In the genomic region with DNA sequence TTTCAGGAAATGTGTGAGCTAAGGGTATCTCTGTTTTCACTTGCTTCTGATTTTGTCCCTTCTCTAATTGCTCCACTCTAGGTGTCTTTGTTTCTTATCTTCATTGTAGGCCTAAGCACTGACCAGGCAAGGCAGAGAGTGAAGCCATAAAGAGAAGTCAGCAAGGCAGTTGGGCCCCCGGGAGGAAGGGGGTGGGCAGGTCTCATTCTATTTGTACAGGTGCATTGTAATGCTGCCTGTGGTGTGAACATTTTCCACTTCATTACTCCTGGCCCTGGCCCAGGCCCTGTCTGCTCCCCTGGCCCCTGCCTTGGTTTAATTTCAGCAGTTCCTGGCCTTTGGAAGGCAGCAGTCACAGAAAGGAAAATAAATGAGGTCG, we compare ENCODE assay signal across 1 cellular context.
TF ChIP-seq lines count a peak whose summit lies in the region.

No MANE protein-coding gene starts in this region.

TF ChIP-seq in K562, 482 proteins besides CTCF, POLR2A, EP300 and RAD21 (continued from another document):
- TF ChIP-seq, protein P1, sequence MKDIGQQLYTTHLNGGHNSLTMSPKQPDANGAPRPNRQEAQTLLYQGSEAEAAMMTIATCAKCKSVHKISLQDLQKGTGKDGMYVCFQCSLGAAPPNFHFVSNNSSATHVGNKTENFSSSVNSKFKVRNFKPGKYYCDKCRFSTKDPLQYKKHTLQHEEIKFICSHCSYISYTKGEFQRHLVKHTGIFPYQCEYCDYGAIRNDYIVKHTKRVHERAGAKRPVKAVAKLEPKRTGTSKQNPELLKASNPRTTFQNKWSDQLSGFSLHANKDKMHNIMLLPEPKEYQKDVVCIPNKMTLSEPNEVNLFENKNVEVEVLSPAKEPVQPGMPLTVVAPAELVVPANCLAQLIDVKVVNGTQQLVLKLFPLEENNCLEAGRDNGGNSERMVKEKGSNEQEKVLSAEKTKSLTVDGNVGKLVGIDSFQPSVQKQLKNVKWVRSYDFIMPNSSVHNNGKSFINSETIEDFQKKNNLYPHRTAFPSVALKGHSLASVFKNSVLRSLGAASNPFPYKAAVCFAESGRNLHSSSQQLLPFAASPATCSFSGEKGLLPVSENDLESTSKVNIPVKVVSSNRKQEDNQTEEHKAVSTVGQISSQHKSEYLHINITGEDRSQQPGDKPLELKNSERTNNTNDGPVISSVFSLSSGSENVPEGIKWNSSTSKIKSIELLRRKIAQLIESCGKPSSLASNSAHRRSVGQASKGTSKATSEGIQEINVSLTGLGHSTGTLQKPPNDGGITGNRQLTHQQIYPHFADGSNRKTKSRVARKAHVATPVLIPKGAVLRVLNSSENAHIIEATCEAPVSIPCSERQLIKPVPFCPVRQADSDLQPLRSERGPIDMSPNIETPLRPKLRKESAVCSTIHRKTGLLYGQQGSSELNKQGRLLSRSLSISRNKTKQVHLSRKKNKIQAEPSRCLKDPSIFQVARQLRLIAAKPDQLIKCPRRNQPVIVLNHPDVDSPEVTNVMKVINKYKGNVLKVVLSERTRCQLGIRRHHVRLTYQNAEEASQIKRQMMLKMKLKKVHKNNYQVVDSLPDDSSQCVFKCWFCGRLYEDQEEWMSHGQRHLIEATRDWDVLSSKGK (CRISPR knock-in tag; IDR thresholded peaks at IDR 0.05) = no peak
- no peak for TF ChIP-seq ZNF668 (CRISPR knock-in tag; IDR thresholded peaks at IDR 0.05)
- TF ChIP-seq SOX6 (IDR thresholded peaks at IDR 0.05) = peak; percentile 51
- TF ChIP-seq, protein P2, sequence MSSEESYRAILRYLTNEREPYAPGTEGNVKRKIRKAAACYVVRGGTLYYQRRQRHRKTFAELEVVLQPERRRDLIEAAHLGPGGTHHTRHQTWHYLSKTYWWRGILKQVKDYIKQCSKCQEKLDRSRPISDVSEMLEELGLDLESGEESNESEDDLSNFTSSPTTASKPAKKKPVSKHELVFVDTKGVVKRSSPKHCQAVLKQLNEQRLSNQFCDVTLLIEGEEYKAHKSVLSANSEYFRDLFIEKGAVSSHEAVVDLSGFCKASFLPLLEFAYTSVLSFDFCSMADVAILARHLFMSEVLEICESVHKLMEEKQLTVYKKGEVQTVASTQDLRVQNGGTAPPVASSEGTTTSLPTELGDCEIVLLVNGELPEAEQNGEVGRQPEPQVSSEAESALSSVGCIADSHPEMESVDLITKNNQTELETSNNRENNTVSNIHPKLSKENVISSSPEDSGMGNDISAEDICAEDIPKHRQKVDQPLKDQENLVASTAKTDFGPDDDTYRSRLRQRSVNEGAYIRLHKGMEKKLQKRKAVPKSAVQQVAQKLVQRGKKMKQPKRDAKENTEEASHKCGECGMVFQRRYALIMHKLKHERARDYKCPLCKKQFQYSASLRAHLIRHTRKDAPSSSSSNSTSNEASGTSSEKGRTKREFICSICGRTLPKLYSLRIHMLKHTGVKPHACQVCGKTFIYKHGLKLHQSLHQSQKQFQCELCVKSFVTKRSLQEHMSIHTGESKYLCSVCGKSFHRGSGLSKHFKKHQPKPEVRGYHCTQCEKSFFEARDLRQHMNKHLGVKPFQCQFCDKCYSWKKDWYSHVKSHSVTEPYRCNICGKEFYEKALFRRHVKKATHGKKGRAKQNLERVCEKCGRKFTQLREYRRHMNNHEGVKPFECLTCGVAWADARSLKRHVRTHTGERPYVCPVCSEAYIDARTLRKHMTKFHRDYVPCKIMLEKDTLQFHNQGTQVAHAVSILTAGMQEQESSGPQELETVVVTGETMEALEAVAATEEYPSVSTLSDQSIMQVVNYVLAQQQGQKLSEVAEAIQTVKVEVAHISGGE (CRISPR knock-in tag; IDR thresholded peaks at IDR 0.05) = no peak
- no peak for TF ChIP-seq SAFB2 (IDR thresholded peaks at IDR 0.05; ENCODE audit: borderline replicate concordance, low read depth, low read length, severe bottlenecking)
- TF ChIP-seq ZFX (CRISPR knock-in tag; IDR thresholded peaks at IDR 0.05) = peak; percentile 44
- TF ChIP-seq CC2D1A (IDR thresholded peaks at IDR 0.05) = no peak
- TF ChIP-seq SIN3A (IDR thresholded peaks at IDR 0.05; ENCODE audit: borderline replicate concordance in 2 of 2, control insufficient read depth in 1 of 2, low read depth in 2 of 2, low read length in 2 of 2) = no peak
- TF ChIP-seq ZNF274 (IDR thresholded peaks at IDR 0.05; ENCODE audit: borderline replicate concordance, low read depth, low read length) = no peak
